In the genomic region with DNA sequence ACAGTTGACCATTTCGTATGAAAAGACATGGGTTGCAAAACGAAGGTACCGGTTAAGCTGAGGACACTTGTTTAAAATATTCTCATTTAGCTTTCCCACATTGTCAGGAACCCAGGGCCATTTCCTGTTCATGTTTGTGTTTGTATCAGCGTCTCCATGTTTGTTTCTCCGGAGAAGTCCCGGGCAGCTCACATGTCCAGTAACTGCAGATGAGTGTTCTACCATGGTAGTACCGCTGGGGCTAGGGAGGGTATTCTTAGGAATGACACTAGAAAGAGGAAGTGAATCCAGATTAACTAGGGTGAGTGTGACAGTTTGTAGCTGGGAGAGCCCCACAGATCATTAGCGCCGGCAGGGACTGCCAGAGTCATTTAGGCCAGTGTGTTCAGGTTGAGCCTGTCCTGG, we compare ENCODE assay signal across 12 cellular contexts. TPM values are rescaled to one million over a fixed set of nuclear protein-coding genes. Genes with fewer than 3 reads are reported as not detected.
DNase-seq lines count a peak whose midpoint lies in the region; ATAC-seq and TF ChIP-seq lines count a peak whose summit lies in the region.
"Had no signal": no experiment of that assay in that cellular context is flagged by ENCODE, and none has a peak within 500 bp of the region (broad histone marks: within the 10 kb centered on the region; RNA-seq: fewer than 3 reads in every experiment).

No MANE protein-coding gene starts in this region.

- ATAC-seq in GM18498 (IDR thresholded peaks at IDR 0.05; ENCODE audit: unreplicated experiment): peak; percentile 80
- ATAC-seq in GM21723 (IDR thresholded peaks at IDR 0.05; ENCODE audit: unreplicated experiment): peak; percentile 82
- ATAC-seq: foreskin keratinocyte; naive thymus-derived CD4-positive, alpha-beta T cell had no signal

- no peaks in the 10 kb centered on the region for H3K4me1 Mint-ChIP-seq in activated CD4-positive, alpha-beta memory T cell treated with anti-CD3 and anti-CD28 coated beads, Interleukin-2, amount 10 ng/mL, durations not matched to agents 7 days and 5 days

- TF ChIP-seq CTCF in esophagus muscularis mucosa (IDR thresholded peaks at IDR 0.05): no peak

- no peaks in the 10 kb centered on the region for H3K36me3 Mint-ChIP-seq in activated CD4-positive, alpha-beta memory T cell treated with anti-CD3 and anti-CD28 coated beads, Interleukin-2, amount 10 ng/mL, durations not matched to agents 7 days and 5 days (ENCODE audit: low read depth)
- H3K36me3 Mint-ChIP-seq: CD4-positive, CD25-positive, alpha-beta regulatory T cell had no signal

- peaks cover 13 to 35% (median 24%) of the 10 kb centered on the region in 4 donors for H3K4me1 ChIP-seq in esophagus muscularis mucosa
- H3K4me1 ChIP-seq in GM23248 (ENCODE audit: insufficient read depth): peaks cover 33% of the 10 kb centered on the region
- H3K4me1 ChIP-seq: foreskin keratinocyte had no signal

- no peaks in the 10 kb centered on the region for H3K27me3 ChIP-seq in esophagus muscularis mucosa
- H3K27me3 ChIP-seq in GM23248 (replicated peaks; ENCODE audit: insufficient read depth): no peaks in the 10 kb centered on the region
- H3K27me3 ChIP-seq: foreskin keratinocyte had no signal

- no peak overlapping the region for H3K4me3 Mint-ChIP-seq in activated CD4-positive, alpha-beta memory T cell treated with anti-CD3 and anti-CD28 coated beads, Interleukin-2, amount 10 ng/mL, durations not matched to agents 7 days and 5 days
- H3K4me3 Mint-ChIP-seq: CD4-positive, CD25-positive, alpha-beta regulatory T cell; naive thymus-derived CD4-positive, alpha-beta T cell had no signal

- no peak overlapping the region for H3K9ac ChIP-seq in GM23248

- H3F3A ChIP-seq in GM23248 (ENCODE audit: insufficient read depth): peaks cover 9% of the 10 kb centered on the region

- no peak for TF ChIP-seq POLR2A in esophagus muscularis mucosa (IDR thresholded peaks at IDR 0.05; ENCODE audit: low read depth)

- H3K27ac Mint-ChIP-seq in activated CD4-positive, alpha-beta memory T cell treated with anti-CD3 and anti-CD28 coated beads, Interleukin-2, amount 10 ng/mL, durations not matched to agents 7 days and 5 days: no peak overlapping the region
- H3K27ac Mint-ChIP-seq: CD4-positive, CD25-positive, alpha-beta regulatory T cell; naive thymus-derived CD4-positive, alpha-beta T cell had no signal

- H3K4me3 ChIP-seq in esophagus muscularis mucosa: no peak overlapping the region
- H3K4me3 ChIP-seq in GM23248: no peak overlapping the region

- POLR2A ChIA-PET in activated CD4-positive, alpha-beta memory T cell treated with anti-CD3 and anti-CD28 coated beads, Interleukin-2, amount 10 ng/mL, durations not matched to agents 7 days and 5 days (lab: Charles Lee): no interaction called here

- H3K27ac ChIP-seq in esophagus muscularis mucosa (replicated peaks in 1 of 4) (no peak overlapping the region), GM23248 (no peak overlapping the region)
- H3K27ac ChIP-seq: foreskin keratinocyte had no signal

- H3K27me3 Mint-ChIP-seq in activated CD4-positive, alpha-beta memory T cell treated with anti-CD3 and anti-CD28 coated beads, Interleukin-2, amount 10 ng/mL, durations not matched to agents 7 days and 5 days: no peaks in the 10 kb centered on the region
- H3K27me3 Mint-ChIP-seq: CD4-positive, CD25-positive, alpha-beta regulatory T cell had no signal

- no peaks in the 10 kb centered on the region for H3K9me3 Mint-ChIP-seq in activated CD4-positive, alpha-beta memory T cell treated with anti-CD3 and anti-CD28 coated beads, Interleukin-2, amount 10 ng/mL, durations not matched to agents 7 days and 5 days
- H3K9me3 Mint-ChIP-seq: CD4-positive, CD25-positive, alpha-beta regulatory T cell; naive thymus-derived CD4-positive, alpha-beta T cell had no signal

- H3K9me3 ChIP-seq in esophagus muscularis mucosa (no peaks in the 10 kb centered on the region), GM23248 (ENCODE audit: low read depth) (no peaks in the 10 kb centered on the region)

- in situ Hi-C loops in KBM-7 (cut with MboI; ENCODE audit: low pct_unique_long_range_greater_than_20kb, low sequenced_read_pairs) (no loop called here), GM23248 (cut with MboI) (no loop called here)

- H3K4me2 ChIP-seq in GM23248 (ENCODE audit: unreplicated experiment): no peak overlapping the region

- intact Hi-C loops in esophagus muscularis mucosa (cut with DNase I): no loop called here

- no peaks in the 10 kb centered on the region for H3K9me2 ChIP-seq in GM23248 (ENCODE audit: insufficient read depth)

- 86% methylated on average over 9 of the region's 9 CpGs for WGBS in esophagus muscularis mucosa
- 94 to 95% methylated on average over 9 of the region's 9 CpGs for WGBS in GM23248 (ENCODE audit: low coverage in 1 of 2, low lambda C conversion rate in 2 of 2, missing lambda C conversion rate in 2 of 2), 2 experiments

- CTCF ChIA-PET in activated CD4-positive, alpha-beta memory T cell treated with anti-CD3 and anti-CD28 coated beads, Interleukin-2, amount 10 ng/mL, durations not matched to agents 7 days and 5 days (lab: Charles Lee): no interaction called here

- H3K79me2 ChIP-seq in GM23248 (ENCODE audit: insufficient read depth): peaks cover 55% of the 10 kb centered on the region

- no peak for TF ChIP-seq EP300 in esophagus muscularis mucosa (IDR thresholded peaks at IDR 0.05)

- no peaks in the 10 kb centered on the region for H3K36me3 ChIP-seq in esophagus muscularis mucosa
- H3K36me3 ChIP-seq in GM23248 (ENCODE audit: low read depth): no peaks in the 10 kb centered on the region

- DNase-seq in KBM-7: peak; percentile 83
- DNase-seq in esophagus muscularis mucosa (ENCODE audit: extremely low spot score): peak; percentile 53
- no peak for DNase-seq in activated CD4-positive, alpha-beta T cell treated with anti-CD3 and anti-CD28 coated beads, Interleukin-2, amount 50 U/mL, for 48 hours
- DNase-seq in NCI-H1694 (lab: John Stamatoyannopoulos, UW): no peak
- DNase-seq in GM23248: no peak
- no peak for DNase-seq in activated CD4-positive, alpha-beta memory T cell treated with anti-CD3 and anti-CD28 coated beads, Interleukin-2, amount 10 ng/mL, durations not matched to agents 7 days and 5 days
- DNase-seq: amygdala; CD4-positive, CD25-positive, alpha-beta regulatory T cell; foreskin keratinocyte; naive thymus-derived CD4-positive, alpha-beta T cell had no signal

- no peak overlapping the region for H2AFZ ChIP-seq in GM23248

- no peaks in the 10 kb centered on the region for H4K20me1 ChIP-seq in GM23248 (ENCODE audit: insufficient read depth)

RNA-seq across cellular contexts. Expression of a gene that starts 50.0 kb away (rescaled TPM):
- total RNA-seq in esophagus muscularis mucosa: 10 to 100 TPM; 27.0 to 43.9 (median 37.3) TPM
- 15.8 and 29.9 TPM in 2 replicates for total RNA-seq in GM23248 (2014; rRNA removed; shearing (Covaris generic))
- polyA plus RNA-seq in GM23248 (2016; fragmentation: Nextera tagmentation; extraction: Ambion mirVana): 6.2 and 6.6 TPM in 2 replicates
- 100 to 1,000 TPM; 771 to 787 TPM for total RNA-seq in activated CD4-positive, alpha-beta memory T cell treated with anti-CD3 and anti-CD28 coated beads, Interleukin-2, amount 10 ng/mL, durations not matched to agents 7 days and 5 days

Comparison
In these comparisons a context has a peak if more than half of its experiments do, and no peak if none do; other contexts are left out.
1. DNase-seq: peak in KBM-7 (single experiment) and esophagus muscularis mucosa (single experiment); none in activated CD4-positive, alpha-beta T cell treated with anti-CD3 and anti-CD28 coated beads, Interleukin-2, amount 50 U/mL, for 48 hours (0 of 2), NCI-H1694 (single experiment), GM23248 (single experiment) and activated CD4-positive, alpha-beta memory T cell treated with anti-CD3 and anti-CD28 coated beads, Interleukin-2, amount 10 ng/mL, durations not matched to agents 7 days and 5 days (single experiment).
2. RNA of a gene that starts 50.0 kb away (total RNA-seq): 771 to 787 TPM in activated CD4-positive, alpha-beta memory T cell treated with anti-CD3 and anti-CD28 coated beads, Interleukin-2, amount 10 ng/mL, durations not matched to agents 7 days and 5 days; 27.0 to 43.9 TPM in esophagus muscularis mucosa and 15.8 to 29.9 TPM in GM23248; every median in the first group is over 10 times any median in the second.